ENCODE assay signal across 1 cellular context in genomic region chr15:53454535-53454842, GRCh38.
A peak's percentile ranks its signal among the peaks of the same experiment; 100 is the strongest.
TF ChIP-seq lines count a peak whose summit lies in the region.

No MANE protein-coding gene starts in this region.

TF ChIP-seq in HepG2, 621 proteins besides CTCF, POLR2A, EP300 and RAD21 (continued from another document):
- TF ChIP-seq AKNA (CRISPR knock-in tag; IDR thresholded peaks at IDR 0.05; ENCODE audit: borderline replicate concordance) (no peak), ZNF326 (CRISPR knock-in tag; IDR thresholded peaks at IDR 0.05; ENCODE audit: borderline replicate concordance) (no peak), ZNF225 (CRISPR knock-in tag; IDR thresholded peaks at IDR 0.05) (no peak), ZXDC (CRISPR knock-in tag; IDR thresholded peaks at IDR 0.05) (no peak), ZNF841 (CRISPR knock-in tag; IDR thresholded peaks at IDR 0.05; ENCODE audit: borderline replicate concordance) (no peak), NR2F1 (CRISPR knock-in tag; IDR thresholded peaks at IDR 0.05) (no peak), ZNF501 (CRISPR knock-in tag; IDR thresholded peaks at IDR 0.05) (no peak), ZNF83 (CRISPR knock-in tag; IDR thresholded peaks at IDR 0.05; ENCODE audit: borderline replicate concordance) (no peak), CEBPB (IDR thresholded peaks at IDR 0.05; ENCODE audit: borderline replicate concordance, low read depth, low read length) (peak; percentile 38; the same call in 1 of the 2 replicates), ZNF879 (CRISPR knock-in tag; IDR thresholded peaks at IDR 0.05) (no peak), RBAK (CRISPR knock-in tag; IDR thresholded peaks at IDR 0.05) (no peak), ZNF354B (CRISPR knock-in tag; IDR thresholded peaks at IDR 0.05) (no peak), CC2D1A (CRISPR knock-in tag; IDR thresholded peaks at IDR 0.05) (no peak), FOXC1 (CRISPR knock-in tag; IDR thresholded peaks at IDR 0.05; ENCODE audit: borderline replicate concordance) (no peak), REPIN1 (CRISPR knock-in tag; IDR thresholded peaks at IDR 0.05; ENCODE audit: borderline replicate concordance, low read depth) (no peak), DRAP1 (CRISPR knock-in tag; IDR thresholded peaks at IDR 0.05) (0 out of 2 replicates have a peak, but pooled peaks have one; percentile 0)
